Comparison of ENCODE assay signal across 1 cellular context in genomic region chr4:72886602-72887001, GRCh38.
TF ChIP-seq lines count a peak whose summit lies in the region.

No MANE protein-coding gene starts in this region.

TF ChIP-seq in WTC11, 78 proteins besides CTCF, POLR2A, EP300 and RAD21 (continued from another document):
- TF ChIP-seq, protein P1, sequence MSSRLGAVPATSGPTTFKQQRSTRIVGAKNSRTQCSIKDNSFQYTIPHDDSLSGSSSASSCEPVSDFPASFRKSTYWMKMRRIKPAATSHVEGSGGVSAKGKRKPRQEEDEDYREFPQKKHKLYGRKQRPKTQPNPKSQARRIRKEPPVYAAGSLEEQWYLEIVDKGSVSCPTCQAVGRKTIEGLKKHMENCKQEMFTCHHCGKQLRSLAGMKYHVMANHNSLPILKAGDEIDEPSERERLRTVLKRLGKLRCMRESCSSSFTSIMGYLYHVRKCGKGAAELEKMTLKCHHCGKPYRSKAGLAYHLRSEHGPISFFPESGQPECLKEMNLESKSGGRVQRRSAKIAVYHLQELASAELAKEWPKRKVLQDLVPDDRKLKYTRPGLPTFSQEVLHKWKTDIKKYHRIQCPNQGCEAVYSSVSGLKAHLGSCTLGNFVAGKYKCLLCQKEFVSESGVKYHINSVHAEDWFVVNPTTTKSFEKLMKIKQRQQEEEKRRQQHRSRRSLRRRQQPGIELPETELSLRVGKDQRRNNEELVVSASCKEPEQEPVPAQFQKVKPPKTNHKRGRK (CRISPR knock-in tag; IDR thresholded peaks at IDR 0.05; ENCODE audit: borderline replicate concordance), result no peak
- no peak for TF ChIP-seq ZNF671 (CRISPR knock-in tag; IDR thresholded peaks at IDR 0.05)
